In the genomic region with DNA sequence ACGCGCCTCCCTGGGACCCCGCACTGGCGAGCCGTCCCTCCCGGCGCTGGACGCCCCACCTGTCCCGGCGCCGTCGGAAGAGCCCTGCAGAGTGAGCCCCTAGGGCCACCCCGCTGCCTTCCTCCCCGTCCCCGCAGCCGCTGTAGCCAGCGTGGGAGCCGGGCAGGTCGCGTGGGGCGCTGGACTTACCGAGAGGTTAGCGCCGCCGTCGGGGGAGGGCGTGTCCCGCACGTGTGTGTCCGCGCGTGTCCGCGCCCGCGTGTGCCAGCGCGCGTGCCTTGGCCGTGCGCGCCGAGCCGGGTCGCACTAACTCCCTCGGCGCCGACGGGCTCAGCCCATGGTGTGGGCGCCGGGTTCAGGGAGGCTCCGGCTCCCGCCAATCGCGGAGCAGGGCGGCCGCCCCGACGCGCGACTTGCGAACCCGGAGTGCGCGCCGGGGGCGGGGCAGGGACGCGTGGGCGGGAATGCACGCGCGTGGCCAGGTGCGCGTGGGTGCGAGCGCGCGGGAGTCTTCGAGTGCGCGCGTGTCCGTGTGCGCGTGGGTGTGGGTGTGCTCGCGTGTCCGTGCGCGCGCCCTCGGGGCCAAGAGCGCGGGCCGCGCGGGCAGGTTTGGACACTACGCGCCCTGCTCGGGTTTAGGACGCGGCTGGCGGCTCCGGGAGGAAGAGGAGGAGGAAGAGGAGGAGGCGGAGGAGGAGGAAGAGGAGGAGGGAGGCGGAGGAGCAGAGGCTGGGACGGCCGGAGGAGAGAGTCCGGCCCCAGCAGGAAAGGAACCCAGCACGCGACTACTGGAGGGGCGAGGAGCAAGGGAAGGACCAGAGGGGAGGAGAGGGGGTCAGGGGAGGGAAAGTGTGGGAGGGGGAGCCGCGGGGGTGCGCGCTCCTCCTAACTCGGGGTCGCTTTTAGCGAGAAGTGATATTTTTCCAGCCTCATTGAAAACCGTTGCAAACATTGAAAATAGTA, we compare ENCODE assay signal across 8 cellular contexts.
DNase-seq lines count a peak whose midpoint lies in the region; ATAC-seq and TF ChIP-seq lines count a peak whose summit lies in the region.

No MANE protein-coding gene starts in this region.

- no peaks in the 10 kb centered on the region for H3K9me3 Mint-ChIP-seq in T-helper 2 cell treated with Interferon-gamma antibody and Interleukin-4, amounts not matched to agents 5 μg/mL and 100 μg/mL, for 36 hours

- H3K4me3 Mint-ChIP-seq in T-helper 2 cell treated with Interferon-gamma antibody and Interleukin-4, amounts not matched to agents 5 μg/mL and 100 μg/mL, for 36 hours: peak overlapping the region; percentile 64

- H3K27ac ChIP-seq in gastroesophageal sphincter (peak overlapping the region in 3 of 4 donors; percentile 30 to 46 (median 32)), prostate gland (peak overlapping the region in 1 of 2 donors; percentile 52)

- peak overlapping the region; percentile 58; the same call in 1 of the 2 replicates for H3K9ac ChIP-seq in ES-I3 (ENCODE audit: low read depth, low read length)

- no peak overlapping the region for H3K27ac Mint-ChIP-seq in T-helper 2 cell treated with Interferon-gamma antibody and Interleukin-4, amounts not matched to agents 5 μg/mL and 100 μg/mL, for 36 hours

- H3K36me3 ChIP-seq in ES-I3 (ENCODE audit: insufficient read depth, low read length) (no peaks in the 10 kb centered on the region), gastroesophageal sphincter (no peaks in the 10 kb centered on the region), prostate gland (no peaks in the 10 kb centered on the region)

- WGBS in gastroesophageal sphincter (ENCODE audit: low coverage in 1 of 2), 2 donors: 0% methylated on average over 18 to 21 of the region's 121 CpGs
- 2% methylated on average over 76 of the region's 121 CpGs for WGBS in prostate gland

- no peaks in the 10 kb centered on the region for H3K9me3 ChIP-seq in ES-I3 (ENCODE audit: control insufficient read depth, insufficient read depth, low read length)
- H3K9me3 ChIP-seq in gastroesophageal sphincter: no peaks in the 10 kb centered on the region
- H3K9me3 ChIP-seq in prostate gland: no peaks in the 10 kb centered on the region

- peaks cover 63% of the 10 kb centered on the region for H3K27me3 Mint-ChIP-seq in T-helper 2 cell treated with Interferon-gamma antibody and Interleukin-4, amounts not matched to agents 5 μg/mL and 100 μg/mL, for 36 hours (ENCODE audit: low read depth)

- H3K27me3 ChIP-seq in gastroesophageal sphincter (peaks cover 77% of the 10 kb centered on the region), prostate gland (replicated peaks; ENCODE audit: insufficient read depth) (no peaks in the 10 kb centered on the region)

- no peaks in the 10 kb centered on the region for H3K36me3 Mint-ChIP-seq in T-helper 2 cell treated with Interferon-gamma antibody and Interleukin-4, amounts not matched to agents 5 μg/mL and 100 μg/mL, for 36 hours (ENCODE audit: low read depth)

- intact Hi-C loops in prostate gland (cut with DNase I): no loop called here

- peak overlapping the region; percentile 13 to 56 for H3K4me3 ChIP-seq in gastroesophageal sphincter
- peak overlapping the region; percentile 35 to 36 for H3K4me3 ChIP-seq in prostate gland

- H3K4me1 ChIP-seq in ES-I3 (ENCODE audit: insufficient read depth, low read length): peaks cover 9% of the 10 kb centered on the region; the same call in 1 of the 2 replicates
- H3K4me1 ChIP-seq in gastroesophageal sphincter: peaks cover 0 to 21% (median 5%) of the 10 kb centered on the region in 3 donors
- H3K4me1 ChIP-seq in prostate gland (replicated peaks): no peaks in the 10 kb centered on the region

- peak; percentile 17 for DNase-seq in T-helper 2 cell treated with Interferon-gamma antibody and Interleukin-4, amounts not matched to agents 5 μg/mL and 100 μg/mL, for 36 hours (ENCODE audit: low spot score)
- no peak for DNase-seq in prostate gland (ENCODE audit: low spot score)
- no peak for DNase-seq in NCI-H1048 (lab: John Stamatoyannopoulos, UW)

- TF ChIP-seq POLR2A in gastroesophageal sphincter (IDR thresholded peaks at IDR 0.05) (no peak), prostate gland (IDR thresholded peaks at IDR 0.05) (no peak)

- TF ChIP-seq CTCF in gastroesophageal sphincter (IDR thresholded peaks at IDR 0.05): no peak
- TF ChIP-seq CTCF in prostate gland (IDR thresholded peaks at IDR 0.05): no peak

- TF ChIP-seq EP300 in gastroesophageal sphincter (IDR thresholded peaks at IDR 0.05): no peak

- peaks cover 5% of the 10 kb centered on the region for H3K4me1 Mint-ChIP-seq in T-helper 2 cell treated with Interferon-gamma antibody and Interleukin-4, amounts not matched to agents 5 μg/mL and 100 μg/mL, for 36 hours (ENCODE audit: low read depth)

- ATAC-seq in gastroesophageal sphincter: peak; percentile 51
- no peak for ATAC-seq in GM21825 (IDR thresholded peaks at IDR 0.05; ENCODE audit: unreplicated experiment)
- ATAC-seq in HG03342 (IDR thresholded peaks at IDR 0.05; ENCODE audit: unreplicated experiment): no peak
- ATAC-seq in HG03045 (IDR thresholded peaks at IDR 0.05; ENCODE audit: unreplicated experiment): no peak
